In genomic region chr12:132279184-132279889, GRCh38 we compare ENCODE assay signal across 1 cellular context.
A peak's percentile ranks its signal among the peaks of the same experiment; 100 is the strongest.
TF ChIP-seq lines count a peak whose summit lies in the region.

No MANE protein-coding gene starts in this region.

TF ChIP-seq in HepG2, 621 proteins besides CTCF, POLR2A, EP300 and RAD21 (continues in another document):
- no peak for TF ChIP-seq ZHX1 (CRISPR knock-in tag; IDR thresholded peaks at IDR 0.05; ENCODE audit: low read depth)
- no peak for TF ChIP-seq TRIM22 (IDR thresholded peaks at IDR 0.05)
- 0 out of 2 replicates have a peak, but pooled peaks have one; percentile 31 for TF ChIP-seq ZNF580 (CRISPR knock-in tag; IDR thresholded peaks at IDR 0.05; ENCODE audit: borderline replicate concordance, low read depth)
- TF ChIP-seq ZNF740 (CRISPR knock-in tag; IDR thresholded peaks at IDR 0.05) = no peak
- TF ChIP-seq CHCHD3 (CRISPR knock-in tag; IDR thresholded peaks at IDR 0.05) = no peak
- peak; percentile 72; the same call in 1 of the 2 replicates for TF ChIP-seq PHF21A (CRISPR knock-in tag; IDR thresholded peaks at IDR 0.05)
- 0 out of 2 replicates have a peak, but pooled peaks have one; percentile 17 for TF ChIP-seq SAP130 (CRISPR knock-in tag; IDR thresholded peaks at IDR 0.05; ENCODE audit: low read depth)
- peak; percentile 75; the same call in 1 of the 2 replicates for TF ChIP-seq RFXAP (CRISPR knock-in tag; IDR thresholded peaks at IDR 0.05; ENCODE audit: borderline replicate concordance)
- TF ChIP-seq USF2 (IDR thresholded peaks at IDR 0.05; ENCODE audit: low read depth, low read length) = peak; percentile 83
- peak; percentile 85; the same call in 1 of the 2 replicates for TF ChIP-seq USF2 (CRISPR knock-in tag; IDR thresholded peaks at IDR 0.05; ENCODE audit: borderline replicate concordance)
- TF ChIP-seq NCOR1 (IDR thresholded peaks at IDR 0.05; ENCODE audit: borderline replicate concordance, low read length) = peak; percentile 26; the same call in 1 of the 2 replicates
- 0 out of 2 replicates have a peak, but pooled peaks have one; percentile 25 for TF ChIP-seq MAX (IDR thresholded peaks at IDR 0.05)
- peak; percentile 70; the same call in 1 of the 2 replicates for TF ChIP-seq ZNF629 (CRISPR knock-in tag; conservative IDR thresholded peaks at IDR 0.05)
- TF ChIP-seq RCOR2 (CRISPR knock-in tag; IDR thresholded peaks at IDR 0.05) = no peak
- TF ChIP-seq TFAP4 (IDR thresholded peaks at IDR 0.05; ENCODE audit: borderline replicate concordance, low read depth) = 0 out of 2 replicates have a peak, but pooled peaks have one; percentile 23
- TF ChIP-seq ZNF605 (CRISPR knock-in tag; IDR thresholded peaks at IDR 0.05) = no peak
- peak; percentile 87 for TF ChIP-seq NFYC (CRISPR knock-in tag; IDR thresholded peaks at IDR 0.05)
- TF ChIP-seq ZNF644 (CRISPR knock-in tag; IDR thresholded peaks at IDR 0.05; ENCODE audit: low read depth) = peak; percentile 46; the same call in 1 of the 2 replicates
- TF ChIP-seq RFX5 (IDR thresholded peaks at IDR 0.05; ENCODE audit: low read depth, low read length) = 0 out of 2 replicates have a peak, but pooled peaks have one; percentile 34
- TF ChIP-seq NR2F2 (IDR thresholded peaks at IDR 0.05; ENCODE audit: borderline replicate concordance, low read depth) = no peak
- no peak for TF ChIP-seq HINFP (CRISPR knock-in tag; IDR thresholded peaks at IDR 0.05; ENCODE audit: low read depth)
- peak; percentile 87 for TF ChIP-seq HNF4A (CRISPR knock-in tag; IDR thresholded peaks at IDR 0.05)
- peak; percentile 24; the same call in 1 of the 2 replicates for TF ChIP-seq ZMYM4 (CRISPR knock-in tag; IDR thresholded peaks at IDR 0.05)
- TF ChIP-seq ZSCAN25 (CRISPR knock-in tag; IDR thresholded peaks at IDR 0.05) = no peak
- TF ChIP-seq NFYB (CRISPR knock-in tag; IDR thresholded peaks at IDR 0.05) = peak; percentile 91
- peak; percentile 62 for TF ChIP-seq HNF4G (IDR thresholded peaks at IDR 0.05; ENCODE audit: borderline replicate concordance, low read depth, low read length)
- no peak for TF ChIP-seq HNF4G (CRISPR knock-in tag; IDR thresholded peaks at IDR 0.05; ENCODE audit: borderline replicate concordance, low read depth)
- peak; percentile 29 for TF ChIP-seq ZNF687 (CRISPR knock-in tag; IDR thresholded peaks at IDR 0.05)
- 0 out of 2 replicates have a peak, but pooled peaks have one; percentile 26 for TF ChIP-seq ZNF318 (CRISPR knock-in tag; IDR thresholded peaks at IDR 0.05)
- TF ChIP-seq ZNF674 (CRISPR knock-in tag; IDR thresholded peaks at IDR 0.05; ENCODE audit: low read depth) = no peak
- no peak for TF ChIP-seq ZNF567 (CRISPR knock-in tag; IDR thresholded peaks at IDR 0.05; ENCODE audit: borderline replicate concordance)
- no peak for TF ChIP-seq NFIC (IDR thresholded peaks at IDR 0.05; ENCODE audit: low read length)
- TF ChIP-seq KAT8 (CRISPR knock-in tag; IDR thresholded peaks at IDR 0.05) = peak; percentile 30; the same call in 1 of the 2 replicates
- no peak for TF ChIP-seq ASH2L (IDR thresholded peaks at IDR 0.05; ENCODE audit: insufficient read length, low read depth, low read length)
- peak; percentile 64; the same call in 1 of the 2 replicates for TF ChIP-seq BHLHE40 (IDR thresholded peaks at IDR 0.05; ENCODE audit: low read length)
